1 cellular context compared by ENCODE assay signal in genomic region chr2:224594840-224595239, GRCh38.
TF ChIP-seq lines count a peak whose summit lies in the region.

No MANE protein-coding gene starts in this region.

TF ChIP-seq in IMR-90, 13 proteins besides CTCF, POLR2A, EP300 and RAD21:
- no peak for TF ChIP-seq BHLHE40 (IDR thresholded peaks at IDR 0.05; ENCODE audit: low read depth, low read length)
- TF ChIP-seq SMC3 (IDR thresholded peaks at IDR 0.05; ENCODE audit: low read depth, low read length): no peak
- TF ChIP-seq MAZ (IDR thresholded peaks at IDR 0.05; ENCODE audit: borderline replicate concordance, low read depth, low read length): no peak
- no peak for TF ChIP-seq ELK1 (IDR thresholded peaks at IDR 0.05; ENCODE audit: borderline replicate concordance, low read depth, low read length)
- TF ChIP-seq CEBPB (IDR thresholded peaks at IDR 0.05; ENCODE audit: low read depth, low read length): no peak
- no peak for TF ChIP-seq FOS (IDR thresholded peaks at IDR 0.05; ENCODE audit: low read depth, low read length)
- TF ChIP-seq CHD1 (IDR thresholded peaks at IDR 0.05; ENCODE audit: low read depth, low read length): no peak
- no peak for TF ChIP-seq NFE2L2 (IDR thresholded peaks at IDR 0.05; ENCODE audit: low read depth, low read length)
- TF ChIP-seq RFX5 (IDR thresholded peaks at IDR 0.05; ENCODE audit: low read depth, low read length): no peak
- no peak for TF ChIP-seq USF2 (IDR thresholded peaks at IDR 0.05; ENCODE audit: low read depth, low read length)
- TF ChIP-seq MAFK (IDR thresholded peaks at IDR 0.05; ENCODE audit: low read depth, low read length): no peak
- TF ChIP-seq MXI1 (IDR thresholded peaks at IDR 0.05; ENCODE audit: borderline replicate concordance, low read depth, low read length): no peak
- no peak for TF ChIP-seq RCOR1 (IDR thresholded peaks at IDR 0.05; ENCODE audit: insufficient replicate concordance, low read length)
